Comparison of ENCODE assay signal across 8 cellular contexts in the genomic region with DNA sequence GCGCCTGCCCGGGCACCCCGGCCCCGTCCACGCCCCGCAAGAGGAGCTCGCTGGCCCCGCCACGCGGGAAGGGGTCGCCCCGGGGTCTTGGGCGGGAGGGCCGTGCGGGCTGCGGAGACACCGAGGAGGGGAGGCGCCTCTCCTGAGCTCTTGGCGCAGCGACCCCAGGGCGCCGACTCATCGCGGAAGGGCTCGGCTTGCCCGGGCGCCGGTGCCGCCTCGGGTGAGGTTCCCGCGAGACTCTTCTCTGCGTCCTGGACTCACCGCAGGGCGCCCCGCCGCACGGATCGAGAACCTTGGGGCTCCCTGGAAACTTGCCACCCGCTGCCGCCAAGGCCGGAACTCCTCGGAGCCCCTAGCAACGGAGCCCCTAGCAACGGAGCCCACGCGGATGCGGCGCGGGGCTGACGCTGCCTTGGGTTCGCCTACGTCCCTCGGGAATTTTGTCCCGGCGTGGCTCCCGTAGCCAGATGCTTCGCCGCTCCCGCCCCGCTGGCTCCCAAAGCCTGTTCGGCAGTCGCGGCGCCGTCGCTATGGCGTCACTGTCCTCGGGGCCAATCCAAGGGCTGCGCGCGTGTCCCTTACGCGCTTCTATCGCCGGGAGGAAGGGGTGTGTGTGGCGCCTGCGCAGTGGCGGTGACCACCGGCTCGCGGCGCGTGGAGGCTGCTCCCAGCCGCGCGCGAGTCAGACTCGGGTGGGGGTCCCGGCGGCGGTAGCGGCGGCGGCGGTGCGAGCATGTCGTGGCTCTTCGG. TPM values are rescaled to one million over a fixed set of nuclear protein-coding genes. Genes with fewer than 3 reads are reported as not detected.
DNase-seq lines count a peak whose midpoint lies in the region; ATAC-seq lines count a peak whose summit lies in the region.

A gene (plus strand): TSS at position 630 of the 753 bp plus-strand sequence. CDS start 107 bp downstream, at position 737.

- DNase-seq in COLO668 (lab: John Stamatoyannopoulos, UW; ENCODE audit: unreplicated experiment) = peak; percentile 100
- DNase-seq in HT1080 (ENCODE audit: low read depth) = peak; percentile 94
- peak; percentile 88 to 97 for DNase-seq in NOMO-1 (lab: John Stamatoyannopoulos, UW; ENCODE audit: unreplicated experiment in 2 of 2)
- DNase-seq in activated CD8-positive, alpha-beta memory T cell treated with anti-CD3 and anti-CD28 coated beads for 24 hours = peak; percentile 97
- peak; percentile 96 for DNase-seq in effector CD4-positive, alpha-beta T cell
- DNase-seq in lung microvascular endothelial cell (ENCODE audit: low read depth in 2 of 2) = peak; percentile 99
- peak; percentile 92 to 94 (median 94) for DNase-seq in stimulated activated CD4-positive, alpha-beta T cell treated with anti-CD3 and anti-CD28 coated beads, TNF-alpha, amount 100 ng/mL, for 4 hours (ENCODE audit: low read depth in 3 of 3)

- ATAC-seq in GM21367 (IDR thresholded peaks at IDR 0.05; ENCODE audit: unreplicated experiment) = peak; percentile 81

RNA-seq across cellular contexts. Expression of the gene that starts here (rescaled TPM):
- 93.9 and 96.6 TPM in 2 replicates for total RNA-seq in HT1080 (2014; rRNA removed; shearing (Covaris generic))
- 41.6 and 53.7 TPM in 2 replicates for polyA plus RNA-seq in HT1080 (2015; cell fraction: cytosol; rRNA removed)
- 49.3 and 51.8 TPM in 2 replicates for polyA plus RNA-seq in HT1080 (2015; cell fraction: nucleus; rRNA removed)
- 17.1 and 22.2 TPM in 2 replicates for total RNA-seq in lung microvascular endothelial cell

Comparison
In these comparisons a context has a peak if more than half of its experiments do, and no peak if none do; other contexts are left out.
1. Peak in every context shown above with its lines: DNase-seq and ATAC-seq.